Comparison of ENCODE assay signal across 30 cellular contexts in genomic region chr5:139740993-139741672, GRCh38. TPM values are rescaled to one million over a fixed set of nuclear protein-coding genes. Genes with fewer than 3 reads are reported as not detected.
DNase-seq lines count a peak whose midpoint lies in the region; ATAC-seq and TF ChIP-seq lines count a peak whose summit lies in the region.
"Had no signal": no experiment of that assay in that cellular context is flagged by ENCODE, and none has a peak within 500 bp of the region (broad histone marks: within the 10 kb centered on the region; RNA-seq: fewer than 3 reads in every experiment).

No MANE protein-coding gene starts in this region.

- POLR2A ChIA-PET in MCF 10A (lab: Yijun Ruan, JAX): no interaction called here

- peak overlapping the region; percentile 17 for H3K27ac Mint-ChIP-seq in MCF 10A (ENCODE audit: low read depth, unreplicated experiment)
- peak overlapping the region; percentile 78 to 92 (median 89) for H3K27ac Mint-ChIP-seq in brain
- H3K27ac Mint-ChIP-seq in naive B cell: peak overlapping the region in 5 of 6 donors; percentile 79 to 93 (median 87)
- H3K27ac Mint-ChIP-seq: activated CD8-positive, alpha-beta memory T cell treated with anti-CD3 and anti-CD28 coated beads, Interleukin-2, amount 10 ng/mL, durations not matched to agents 7 days and 5 days; activated naive CD4-positive, alpha-beta T cell treated with anti-CD3 and anti-CD28 coated beads, Interleukin-2, amount 50 U/mL, for 24 hours; activated T-helper 1 cell treated with anti-CD3 and anti-CD28 coated beads, Interleukin-12 subunit alpha, Interleukin-12 subunit beta, Interleukin-2, Interleukin-4 antibody, amounts not matched to agents 30 ng/mL and 10 ng/mL and 1 ng/mL, durations not matched to agents 14 hours and 24 hours and 36 hours had no signal

- no peak overlapping the region for H3K4me3 ChIP-seq in breast epithelium
- no peak overlapping the region for H3K4me3 ChIP-seq in sigmoid colon
- H3K4me3 ChIP-seq in effector memory CD4-positive, alpha-beta T cell (ENCODE audit: insufficient read depth, low read depth, low read length, poor library complexity, severe bottlenecking): no peak overlapping the region
- H3K4me3 ChIP-seq: cardiac muscle cell, gastrocnemius medialis, hepatocyte, Peyer's patch, psoas muscle, thyroid gland, vagina had no signal

- H3K4me1 ChIP-seq in breast epithelium (peaks cover 0 to 3% of the 10 kb centered on the region in 2 donors), sigmoid colon (peaks cover 0 to 11% (median 9%) of the 10 kb centered on the region in 4 donors)
- peaks cover 2% of the 10 kb centered on the region for H3K4me1 ChIP-seq in effector memory CD4-positive, alpha-beta T cell (ENCODE audit: control insufficient read depth, insufficient read depth, low read length, poor library complexity, severe bottlenecking)

- H3K4me3 Mint-ChIP-seq in MCF 10A (ENCODE audit: unreplicated experiment): no peak overlapping the region
- H3K4me3 Mint-ChIP-seq in brain: no peak overlapping the region
- H3K4me3 Mint-ChIP-seq in naive B cell: peak overlapping the region in 7 of 8 donors; percentile 52 to 78 (median 71)
- H3K4me3 Mint-ChIP-seq: activated CD8-positive, alpha-beta memory T cell treated with anti-CD3 and anti-CD28 coated beads, Interleukin-2, amount 10 ng/mL, durations not matched to agents 7 days and 5 days; activated naive CD4-positive, alpha-beta T cell treated with anti-CD3 and anti-CD28 coated beads, Interleukin-2, amount 50 U/mL, for 24 hours; activated T-helper 1 cell treated with anti-CD3 and anti-CD28 coated beads, Interleukin-12 subunit alpha, Interleukin-12 subunit beta, Interleukin-2, Interleukin-4 antibody, amounts not matched to agents 30 ng/mL and 10 ng/mL and 1 ng/mL, durations not matched to agents 14 hours and 24 hours and 36 hours had no signal

- peak; percentile 56 to 62 for ATAC-seq in naive B cell (ENCODE audit: low read depth in 2 of 2)
- ATAC-seq: activated CD8-positive, alpha-beta memory T cell treated with anti-CD3 and anti-CD28 coated beads, Interleukin-2, amount 10 ng/mL, durations not matched to agents 7 days and 5 days; gastrocnemius medialis; left colon; psoas muscle; stimulated activated naive CD8-positive, alpha-beta T cell treated with anti-CD3 and anti-CD28 coated beads, Interleukin-15, Interleukin-2, amounts not matched to agents 100 U/mL and 50 U/mL, for 24 hours had no signal

- H3K27me3 ChIP-seq in breast epithelium (no peaks in the 10 kb centered on the region), sigmoid colon (peaks cover 0 to 5% (median 0%) of the 10 kb centered on the region in 3 donors)
- H3K27me3 ChIP-seq in effector memory CD4-positive, alpha-beta T cell (replicated peaks; ENCODE audit: control insufficient read depth, insufficient read depth, low read length, poor library complexity, severe bottlenecking): no peaks in the 10 kb centered on the region
- H3K27me3 ChIP-seq: cardiac muscle cell, gastrocnemius medialis, hepatocyte, Peyer's patch, thyroid gland, vagina had no signal

- DNase-seq in MCF 10A (ENCODE audit: unreplicated experiment) (no peak), breast epithelium (ENCODE audit: low spot score in 2 of 2) (no peak), naive B cell (peak; percentile 57), sigmoid colon (no peak), activated gamma-delta T cell treated with Interleukin-2 at 50 U/mL for 16 hours (no peak)
- DNase-seq in activated CD8-positive, alpha-beta memory T cell treated with anti-CD3 and anti-CD28 coated beads, Interleukin-2, amount 50 U/mL, for 4 hours: no peak
- DNase-seq in effector memory CD4-positive, alpha-beta T cell: no peak
- DNase-seq: activated CD8-positive, alpha-beta memory T cell treated with anti-CD3 and anti-CD28 coated beads, Interleukin-2, amount 10 ng/mL, durations not matched to agents 7 days and 5 days; cortex of kidney; DMS153; gastrocnemius medialis; GDM1; HCEC 1CT; left colon; mammary epithelial cell; NCI-H1436 treated with DMSO at 0.1 percent for 48 hours; NCI-H524 treated with DMSO at 0.1 percent for 48 hours; psoas muscle; SHP77 treated with DMSO at 0.1 percent for 48 hours; stimulated activated naive CD8-positive, alpha-beta T cell treated with anti-CD3 and anti-CD28 coated beads, Interleukin-15, Interleukin-2, amounts not matched to agents 100 U/mL and 50 U/mL, for 24 hours; T1000; thyroid gland had no signal

- no peaks in the 10 kb centered on the region for H3K27me3 Mint-ChIP-seq in MCF 10A (ENCODE audit: insufficient read depth, unreplicated experiment)
- peaks cover 7% of the 10 kb centered on the region for H3K27me3 Mint-ChIP-seq in brain
- no peaks in the 10 kb centered on the region for H3K27me3 Mint-ChIP-seq in naive B cell
- H3K27me3 Mint-ChIP-seq: activated naive CD4-positive, alpha-beta T cell treated with anti-CD3 and anti-CD28 coated beads, Interleukin-2, amount 50 U/mL, for 24 hours had no signal

- intact Hi-C loops in MCF 10A (cut with micrococcal nuclease): no loop called here
- intact Hi-C loops in breast epithelium (cut with DNase I; ENCODE audit: low total_unique reads): no loop called here
- intact Hi-C loops in sigmoid colon (cut with DNase I): no loop called here

- TF ChIP-seq CTCF in MCF 10A (IDR thresholded peaks at IDR 0.05; ENCODE audit: unreplicated experiment) (no peak), breast epithelium (IDR thresholded peaks at IDR 0.05) (no peak), brain (conservative IDR thresholded peaks at IDR 0.05) (no peak), sigmoid colon (IDR thresholded peaks at IDR 0.05) (no peak)

- H3K36me3 Mint-ChIP-seq in MCF 10A (ENCODE audit: insufficient read depth, unreplicated experiment) (no peaks in the 10 kb centered on the region), brain (no peaks in the 10 kb centered on the region), naive B cell (no peaks in the 10 kb centered on the region)
- H3K36me3 Mint-ChIP-seq: activated CD8-positive, alpha-beta memory T cell treated with anti-CD3 and anti-CD28 coated beads, Interleukin-2, amount 10 ng/mL, durations not matched to agents 7 days and 5 days; activated naive CD4-positive, alpha-beta T cell treated with anti-CD3 and anti-CD28 coated beads, Interleukin-2, amount 50 U/mL, for 24 hours had no signal

- H3K4me1 Mint-ChIP-seq in MCF 10A (ENCODE audit: insufficient read depth, unreplicated experiment) (peaks cover 16% of the 10 kb centered on the region), brain (peaks cover 82% of the 10 kb centered on the region), naive B cell (peaks cover 52 to 70% (median 69%) of the 10 kb centered on the region in 3 donors)

- CTCF ChIA-PET in MCF 10A (lab: Yijun Ruan, JAX): interaction anchor here (0.6 to 7.1 kb wide), 6 partner anchors 9 to 1550 kb away, joined by 3 to 43 read pairs (median 3); no protein-coding TSS in a partner anchor

- H3K9me3 Mint-ChIP-seq in MCF 10A (ENCODE audit: unreplicated experiment) (no peaks in the 10 kb centered on the region), brain (peaks cover 0 to 2% (median 0%) of the 10 kb centered on the region in 5 experiments), naive B cell (no peaks in the 10 kb centered on the region)
- H3K9me3 Mint-ChIP-seq: activated naive CD4-positive, alpha-beta T cell treated with anti-CD3 and anti-CD28 coated beads, Interleukin-2, amount 50 U/mL, for 24 hours; activated T-helper 1 cell treated with anti-CD3 and anti-CD28 coated beads, Interleukin-12 subunit alpha, Interleukin-12 subunit beta, Interleukin-2, Interleukin-4 antibody, amounts not matched to agents 30 ng/mL and 10 ng/mL and 1 ng/mL, durations not matched to agents 14 hours and 24 hours and 36 hours had no signal

- TF ChIP-seq EP300 in sigmoid colon (IDR thresholded peaks at IDR 0.05): no peak

- H3K36me3 ChIP-seq in breast epithelium (no peaks in the 10 kb centered on the region), sigmoid colon (no peaks in the 10 kb centered on the region)
- H3K36me3 ChIP-seq in effector memory CD4-positive, alpha-beta T cell (ENCODE audit: control insufficient read depth, insufficient read depth, low read length): no peaks in the 10 kb centered on the region
- H3K36me3 ChIP-seq: cardiac muscle cell, gastrocnemius medialis, neutrophil, Peyer's patch, thyroid gland, vagina had no signal

- WGBS in sigmoid colon, 2 donors: 79 to 87% methylated on average over 6 of the region's 6 CpGs

- TF ChIP-seq POLR2A in breast epithelium (IDR thresholded peaks at IDR 0.05) (no peak), sigmoid colon (IDR thresholded peaks at IDR 0.05) (no peak)

- BruUV-seq in MCF 10A (replicated peaks; lab: Mats Ljungman, UMichigan): no TSS peak

- H3K27ac ChIP-seq in breast epithelium (no peak overlapping the region), sigmoid colon (no peak overlapping the region)
- H3K27ac ChIP-seq in effector memory CD4-positive, alpha-beta T cell (ENCODE audit: insufficient read depth, low read length, poor library complexity, severe bottlenecking): no peak overlapping the region
- H3K27ac ChIP-seq: cardiac muscle cell, gastrocnemius medialis, hepatocyte, neutrophil, Peyer's patch, psoas muscle, thyroid gland, vagina had no signal

- H3K9me3 ChIP-seq in breast epithelium (no peaks in the 10 kb centered on the region), sigmoid colon (no peaks in the 10 kb centered on the region)
- no peaks in the 10 kb centered on the region for H3K9me3 ChIP-seq in effector memory CD4-positive, alpha-beta T cell (ENCODE audit: control insufficient read depth, low read length)
- H3K9me3 ChIP-seq: gastrocnemius medialis, neutrophil, Peyer's patch, psoas muscle, thyroid gland, vagina had no signal

RNA-seq across cellular contexts. Expression of gene PSD2, which starts 54.5 kb away (rescaled TPM):
- not detected in 2 replicates for total RNA-seq in MCF 10A (2022)
- total RNA-seq in breast epithelium: 1 to 10 TPM in 1 of 3 donors, under 1 TPM in 1, not detected in 1; 0.66 to 1.8 TPM
- 23.1 TPM for polyA plus RNA-seq in brain (ENCODE audit: insufficient read depth, low read depth, low replicate concordance)
- not detected for polyA plus RNA-seq in naive B cell (ENCODE audit: low read depth in 6 of 6)
- total RNA-seq in sigmoid colon: under 1 TPM in 2 of 4 donors, not detected in 2; under 0.01 to 0.28 TPM
- under 1 TPM in 1 of 3 donors, not detected in 2; 0.10 TPM for polyA plus RNA-seq in sigmoid colon
- total RNA-seq: activated CD8-positive, alpha-beta memory T cell treated with anti-CD3 and anti-CD28 coated beads, Interleukin-2, amount 10 ng/mL, durations not matched to agents 7 days and 5 days; activated T-helper 1 cell treated with anti-CD3 and anti-CD28 coated beads, Interleukin-12 subunit alpha, Interleukin-12 subunit beta, Interleukin-2, Interleukin-4 antibody, amounts not matched to agents 30 ng/mL and 10 ng/mL and 1 ng/mL, durations not matched to agents 14 hours and 24 hours and 36 hours; hepatocyte; Peyer's patch had no signal
- polyA plus RNA-seq: hepatocyte, mammary epithelial cell had no signal

Comparison
In these comparisons a context has a peak if more than half of its experiments do, and no peak if none do; other contexts are left out.
1. H3K27ac Mint-ChIP-seq: peak in every context shown above with its lines; median percentile 89 in brain; 87 in naive B cell; 17 in MCF 10A.
2. H3K4me3 Mint-ChIP-seq: peak in naive B cell (7 of 8); none in MCF 10A (single experiment) and brain (0 of 5).